Comparison of ENCODE assay signal across 29 cellular contexts in the genomic region with DNA sequence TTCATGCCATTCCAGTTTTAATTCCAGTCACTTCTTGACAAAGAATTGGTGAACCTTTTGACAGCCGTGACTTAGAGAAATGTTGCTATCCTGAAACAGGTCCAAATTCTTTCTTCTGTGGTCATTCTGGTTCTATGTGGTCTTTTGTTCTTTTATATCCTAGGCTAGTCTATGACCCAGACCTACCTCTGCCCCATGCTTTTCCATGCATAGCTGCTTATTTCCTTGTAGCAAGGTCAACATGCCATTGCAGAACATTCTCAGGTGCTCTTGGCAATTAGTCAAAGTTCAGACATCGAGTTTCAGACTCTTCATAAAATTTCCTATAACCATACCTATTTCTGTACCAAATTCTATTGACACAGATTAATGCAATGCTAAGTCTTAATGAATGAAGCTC.
"Had no signal": no experiment of that assay in that cellular context is flagged by ENCODE, and none has a peak within 500 bp of the region (broad histone marks: within the 10 kb centered on the region; RNA-seq: fewer than 3 reads in every experiment).

No MANE protein-coding gene starts in this region.

- H3K27me3 ChIP-seq: adrenal gland, brain microvascular endothelial cell, dorsolateral prefrontal cortex, esophagus squamous epithelium had no signal

- H3K27ac ChIP-seq: adrenal gland, brain microvascular endothelial cell, coronary artery, dorsolateral prefrontal cortex, esophagus squamous epithelium had no signal

- FAIRE-seq: frontal cortex had no signal

- H3K4me3 ChIP-seq: adrenal gland, coronary artery, dorsolateral prefrontal cortex, esophagus squamous epithelium had no signal

- ATAC-seq: activated CD4-positive, alpha-beta T cell treated with anti-CD3 and anti-CD28 coated beads for 36 hours; activated CD8-positive, alpha-beta memory T cell treated with anti-CD3 and anti-CD28 coated beads, Interleukin-2, amount 10 ng/mL, durations not matched to agents 7 days and 5 days; activated CD8-positive, alpha-beta T cell treated with anti-CD3 and anti-CD28 coated beads, Interleukin-2, amount 10 ng/mL, durations not matched to agents 7 days and 5 days; activated naive CD8-positive, alpha-beta T cell treated with anti-CD3 and anti-CD28 coated beads, Interleukin-2, amount 50 U/mL, for 24 hours; T-helper 17 cell had no signal

- H3K36me3 ChIP-seq: adrenal gland, brain microvascular endothelial cell, esophagus squamous epithelium had no signal

- DNase-seq: activated CD4-positive, alpha-beta memory T cell treated with anti-CD3 and anti-CD28 coated beads for 36 hours; activated CD4-positive, alpha-beta T cell treated with anti-CD3 and anti-CD28 coated beads for 36 hours; activated CD4-positive, alpha-beta T cell treated with anti-CD3 and anti-CD28 coated beads, Interleukin-2, amount 10 ng/mL, durations not matched to agents 24 days and 14 days; activated CD4-positive, CD25-positive, alpha-beta regulatory T cell; activated CD4-positive, CD25-positive, alpha-beta regulatory T cell treated with anti-CD3 and anti-CD28 coated beads, Interleukin-2, amount 50 U/mL, for 72 hours; activated CD8-positive, alpha-beta memory T cell treated with anti-CD3 and anti-CD28 coated beads, Interleukin-2, amount 10 ng/mL, durations not matched to agents 7 days and 5 days; activated CD8-positive, alpha-beta memory T cell treated with anti-CD3 and anti-CD28 coated beads, Interleukin-2, amount 50 U/mL, for 4 hours; activated CD8-positive, alpha-beta T cell treated with anti-CD3 and anti-CD28 coated beads, Interleukin-2, amount 10 ng/mL, durations not matched to agents 7 days and 5 days; activated effector memory CD4-positive, alpha-beta T cell treated with anti-CD3 and anti-CD28 coated beads, Interleukin-2, amount 50 U/mL, for 16 hours; activated naive CD4-positive, alpha-beta T cell treated with anti-CD3 and anti-CD28 coated beads for 36 hours; activated naive CD8-positive, alpha-beta T cell treated with anti-CD3 and anti-CD28 coated beads for 36 hours; activated naive CD8-positive, alpha-beta T cell treated with anti-CD3 and anti-CD28 coated beads, Interleukin-2, amount 50 U/mL, for 24 hours; activated T-cell treated with anti-CD3 and anti-CD28 coated beads, Interleukin-2, amount 50 U/mL, for 1 hour; activated T-cell treated with anti-CD3 and anti-CD28 coated beads, Interleukin-2, amount 50 U/mL, for 48 hours; adrenal gland; amygdala; aorta; brain microvascular endothelial cell; dorsolateral prefrontal cortex; effector memory CD4-positive, alpha-beta T cell; endodermal cell; erythroblast; esophagus squamous epithelium; head of caudate nucleus; T-helper 1 cell; T-helper 17 cell; T1000 had no signal

- H3K9me3 ChIP-seq: adrenal gland, esophagus squamous epithelium had no signal
